ENCODE assay signal across 24 cellular contexts in genomic region chr7:147012670-147013069, GRCh38.
"Had no signal": no experiment of that assay in that cellular context is flagged by ENCODE, and none has a peak within 500 bp of the region (broad histone marks: within the 10 kb centered on the region; RNA-seq: fewer than 3 reads in every experiment).

No MANE protein-coding gene starts in this region.

- H3K27ac ChIP-seq: coronary artery, dorsolateral prefrontal cortex, esophagus muscularis mucosa, gastrocnemius medialis, heart right ventricle, left lung, lower lobe of right lung had no signal

- H3K4me3 Mint-ChIP-seq: mesothelial cell of epicardium, naive B cell had no signal

- ATAC-seq: gastrocnemius medialis, left cardiac atrium, left lung, left ventricle myocardium superior, lower lobe of right lung, mucosa of descending colon had no signal

- DNase-seq: dermis blood vessel endothelial cell; dorsolateral prefrontal cortex; effector CD4-positive, alpha-beta T cell; effector memory CD4-positive, alpha-beta T cell; foreskin fibroblast; foreskin melanocyte; gastrocnemius medialis; glutamatergic neuron; head of caudate nucleus; heart right ventricle; hippocampal formation; left cardiac atrium; left lung; left ventricle myocardium superior; lower lobe of right lung; mesenchymal stem cell; mucosa of descending colon; naive B cell had no signal

- H3K27me3 ChIP-seq: dorsolateral prefrontal cortex, esophagus muscularis mucosa, gastrocnemius medialis, heart right ventricle, left lung had no signal

- H3K9me3 Mint-ChIP-seq: mesothelial cell of epicardium had no signal

- H3K27me3 Mint-ChIP-seq: naive B cell had no signal

- H3K36me3 ChIP-seq: esophagus muscularis mucosa, gastrocnemius medialis, heart right ventricle, left lung, lower lobe of right lung had no signal

- H3K27ac Mint-ChIP-seq: mesothelial cell of epicardium, naive B cell had no signal

- FAIRE-seq: colon, endothelial cell of umbilical vein, keratinocyte had no signal

- H3K4me1 Mint-ChIP-seq: mesothelial cell of epicardium, naive B cell had no signal

- H3K36me3 Mint-ChIP-seq: mesothelial cell of epicardium, naive B cell had no signal

- H3K9me3 ChIP-seq: esophagus muscularis mucosa, gastrocnemius medialis, heart right ventricle, left lung, lower lobe of right lung had no signal

- H3K4me1 ChIP-seq: esophagus muscularis mucosa, gastrocnemius medialis, left lung, lower lobe of right lung had no signal

- H3K4me3 ChIP-seq: coronary artery, dorsolateral prefrontal cortex, esophagus muscularis mucosa, gastrocnemius medialis, heart right ventricle, left lung, lower lobe of right lung, mucosa of descending colon had no signal
